ENCODE assay signal across 17 cellular contexts in genomic region chr1:6483010-6483760, GRCh38. TPM values are rescaled to one million over a fixed set of nuclear protein-coding genes. Genes with fewer than 3 reads are reported as not detected.
DNase-seq lines count a peak whose midpoint lies in the region; ATAC-seq and TF ChIP-seq lines count a peak whose summit lies in the region.
"Had no signal": no experiment of that assay in that cellular context is flagged by ENCODE, and none has a peak within 500 bp of the region (broad histone marks: within the 10 kb centered on the region; RNA-seq: fewer than 3 reads in every experiment).

No MANE protein-coding gene starts in this region.

- no peak overlapping the region for H3K9ac ChIP-seq in neural progenitor cell

- in situ Hi-C loops in transverse colon (cut with MboI; ENCODE audit: low pct_ligation_motif_present in 1 of 4, low pct_unique_long_range_greater_than_20kb in 1 of 4, low sequenced_read_pairs in 3 of 4) = loop anchor here (10.0 to 25.0 kb wide), 2 partner anchors 154 to 162 kb away; no protein-coding TSS in a partner anchor

- 70 to 73% methylated on average over 3 to 12 of the region's 14 CpGs for WGBS in transverse colon (ENCODE audit: low coverage in 1 of 2), 2 donors

- no peaks in the 10 kb centered on the region for H4K20me1 ChIP-seq in neural progenitor cell (ENCODE audit: low read depth)

- H3K4me3 Mint-ChIP-seq in stimulated activated naive B cell treated with anti-CD40 and anti-IgM and Interleukin-4, amounts not matched to agents 10 μg/mL and 1 μg/mL and 100 μg/mL, for 72 hours = no peak overlapping the region
- H3K4me3 Mint-ChIP-seq in neural progenitor cell = no peak overlapping the region
- H3K4me3 Mint-ChIP-seq: activated T-cell treated with anti-CD3 and anti-CD28 coated beads, Interleukin-2, amount 50 U/mL, for 4 hours; dendritic cell treated with granulocyte-macrophage colony-stimulating factor and Interleukin-4, amounts not matched to agents 40 ng/mL and 50 ng/mL, for 4 days; memory B cell; T-cell had no signal

- H3K27me3 ChIP-seq in transverse colon (peaks cover 19% of the 10 kb centered on the region), neural progenitor cell (no peaks in the 10 kb centered on the region)

- H3K4me1 Mint-ChIP-seq in stimulated activated naive B cell treated with anti-CD40 and anti-IgM and Interleukin-4, amounts not matched to agents 10 μg/mL and 1 μg/mL and 100 μg/mL, for 72 hours = peaks cover 10 to 12% of the 10 kb centered on the region in 2 donors
- H3K4me1 Mint-ChIP-seq in neural progenitor cell = peaks cover 8% of the 10 kb centered on the region

- DNase-seq in NCI-H2029 (lab: John Stamatoyannopoulos, UW) (peak; percentile 47), NCI-H2029 treated with DMSO at 0.1 percent for 48 hours (lab: John Stamatoyannopoulos, UW) (no peak), NCI-H526 treated with DMSO at 0.1 percent for 48 hours (lab: John Stamatoyannopoulos, UW) (peak; percentile 41), transverse colon (peak; percentile 83), neural progenitor cell (ENCODE audit: low spot score) (no peak)
- no peak for DNase-seq in stimulated activated naive B cell treated with anti-CD40 and anti-IgM and Interleukin-4, amounts not matched to agents 10 μg/mL and 1 μg/mL and 100 μg/mL, for 72 hours
- DNase-seq: ACHN; activated CD4-positive, alpha-beta T cell treated with anti-CD3 and anti-CD28 coated beads for 4 hours; activated T-cell treated with anti-CD3 and anti-CD28 coated beads, Interleukin-2, amount 50 U/mL, for 4 hours; NCI-H1105; occipital lobe; PC-3; T-cell had no signal

- no peak overlapping the region for H3K4me2 ChIP-seq in neural progenitor cell

- H3F3A ChIP-seq in neural progenitor cell (ENCODE audit: low read depth) = peaks cover 5% of the 10 kb centered on the region

- TF ChIP-seq CTCF in transverse colon (IDR thresholded peaks at IDR 0.05) (peak in 2 of 5 experiments; percentile 13 to 27), neural progenitor cell (IDR thresholded peaks at IDR 0.05) (no peak)

- no peak for TF ChIP-seq EP300 in transverse colon (IDR thresholded peaks at IDR 0.05; ENCODE audit: low read depth)

- H3K9me3 ChIP-seq in transverse colon (no peaks in the 10 kb centered on the region), neural progenitor cell (ENCODE audit: low read depth) (no peaks in the 10 kb centered on the region)

- H3K27ac Mint-ChIP-seq in stimulated activated naive B cell treated with anti-CD40 and anti-IgM and Interleukin-4, amounts not matched to agents 10 μg/mL and 1 μg/mL and 100 μg/mL, for 72 hours = no peak overlapping the region
- H3K27ac Mint-ChIP-seq in neural progenitor cell = no peak overlapping the region
- H3K27ac Mint-ChIP-seq: dendritic cell treated with granulocyte-macrophage colony-stimulating factor and Interleukin-4, amounts not matched to agents 40 ng/mL and 50 ng/mL, for 4 days; memory B cell; T-cell had no signal

- peak overlapping the region in 3 of 4 donors; percentile 38 to 64 (median 54) for H3K27ac ChIP-seq in transverse colon
- H3K27ac ChIP-seq in neural progenitor cell = no peak overlapping the region

- intact Hi-C loops in transverse colon (cut with DNase I; ENCODE audit: low total_unique reads) = no loop called here

- no peaks in the 10 kb centered on the region for H3K36me3 Mint-ChIP-seq in stimulated activated naive B cell treated with anti-CD40 and anti-IgM and Interleukin-4, amounts not matched to agents 10 μg/mL and 1 μg/mL and 100 μg/mL, for 72 hours
- H3K36me3 Mint-ChIP-seq in neural progenitor cell = no peaks in the 10 kb centered on the region
- H3K36me3 Mint-ChIP-seq: memory B cell, T-cell had no signal

- no peaks in the 10 kb centered on the region for H3K9me3 Mint-ChIP-seq in stimulated activated naive B cell treated with anti-CD40 and anti-IgM and Interleukin-4, amounts not matched to agents 10 μg/mL and 1 μg/mL and 100 μg/mL, for 72 hours
- H3K9me3 Mint-ChIP-seq in neural progenitor cell = no peaks in the 10 kb centered on the region
- H3K9me3 Mint-ChIP-seq: activated T-cell treated with anti-CD3 and anti-CD28 coated beads, Interleukin-2, amount 50 U/mL, for 4 hours; dendritic cell treated with granulocyte-macrophage colony-stimulating factor and Interleukin-4, amounts not matched to agents 40 ng/mL and 50 ng/mL, for 4 days; memory B cell; T-cell had no signal

- no peak overlapping the region for H2AFZ ChIP-seq in neural progenitor cell (replicated peaks)

- peaks cover 0 to 34% (median 28%) of the 10 kb centered on the region in 4 donors for H3K4me1 ChIP-seq in transverse colon
- H3K4me1 ChIP-seq in neural progenitor cell = peaks cover 12% of the 10 kb centered on the region

- peak; percentile 30 for ATAC-seq in esophagus mucosa
- ATAC-seq in HG03342 (IDR thresholded peaks at IDR 0.05; ENCODE audit: unreplicated experiment) = no peak
- no peak for ATAC-seq in stimulated activated naive B cell treated with anti-CD40 and anti-IgM and Interleukin-4, amounts not matched to agents 10 μg/mL and 1 μg/mL and 100 μg/mL, for 72 hours (replicated peaks)
- ATAC-seq: activated T-cell treated with anti-CD3 and anti-CD28 coated beads, Interleukin-2, amount 50 U/mL, for 4 hours; PC-3; T-cell had no signal

- H3K36me3 ChIP-seq in transverse colon = no peaks in the 10 kb centered on the region
- H3K36me3 ChIP-seq in neural progenitor cell = no peaks in the 10 kb centered on the region

- H3K79me2 ChIP-seq in neural progenitor cell (ENCODE audit: low read depth) = peaks cover 6% of the 10 kb centered on the region

- H3K27me3 Mint-ChIP-seq in stimulated activated naive B cell treated with anti-CD40 and anti-IgM and Interleukin-4, amounts not matched to agents 10 μg/mL and 1 μg/mL and 100 μg/mL, for 72 hours = peaks cover 38 to 72% of the 10 kb centered on the region in 2 donors
- H3K27me3 Mint-ChIP-seq in neural progenitor cell (ENCODE audit: insufficient read depth, low read depth) = peaks cover 30% of the 10 kb centered on the region

- H3K4me3 ChIP-seq in transverse colon (no peak overlapping the region), neural progenitor cell (no peak overlapping the region)

- no peak for TF ChIP-seq POLR2A in transverse colon (IDR thresholded peaks at IDR 0.05)

RNA-seq across cellular contexts. Expression of gene PLEKHG5, which starts 8.3 kb away (rescaled TPM):
- total RNA-seq in esophagus mucosa = 24.4 TPM
- 10 to 100 TPM; 17.9 to 42.7 (median 37.1) TPM for total RNA-seq in transverse colon
- 7.4 and 25.9 TPM in 2 replicates for total RNA-seq in neural progenitor cell (ENCODE audit: low replicate concordance)

RNA-seq across cellular contexts. Expression of gene TNFRSF25, which starts 17.2 kb away (rescaled TPM):
- total RNA-seq in esophagus mucosa (13.1 TPM), transverse colon (10 to 100 TPM; 38.9 to 55.3 (median 45.0) TPM), neural progenitor cell (ENCODE audit: low replicate concordance) (15.6 and 23.7 TPM in 2 replicates)

RNA-seq across cellular contexts. Expression of gene ESPN, which starts 58.6 kb away (rescaled TPM):
- total RNA-seq in esophagus mucosa (33.4 TPM), transverse colon (100 to 1,000 TPM in 3 of 4 donors, 10 to 100 TPM in 1; 40.2 to 368 (median 157) TPM), neural progenitor cell (ENCODE audit: low replicate concordance) (7.1 and 11.0 TPM in 2 replicates)
- total RNA-seq: occipital lobe had no signal

Comparison
In these comparisons a context has a peak if more than half of its experiments do, and no peak if none do; other contexts are left out.
1. DNase-seq: peak in NCI-H2029 (single experiment), NCI-H526 treated with DMSO at 0.1 percent for 48 hours (single experiment) and transverse colon (single experiment); none in NCI-H2029 treated with DMSO at 0.1 percent for 48 hours (single experiment), stimulated activated naive B cell treated with anti-CD40 and anti-IgM and Interleukin-4, amounts not matched to agents 10 μg/mL and 1 μg/mL and 100 μg/mL, for 72 hours (single experiment) and neural progenitor cell (single experiment).